1 cellular context compared by ENCODE assay signal in the genomic region with DNA sequence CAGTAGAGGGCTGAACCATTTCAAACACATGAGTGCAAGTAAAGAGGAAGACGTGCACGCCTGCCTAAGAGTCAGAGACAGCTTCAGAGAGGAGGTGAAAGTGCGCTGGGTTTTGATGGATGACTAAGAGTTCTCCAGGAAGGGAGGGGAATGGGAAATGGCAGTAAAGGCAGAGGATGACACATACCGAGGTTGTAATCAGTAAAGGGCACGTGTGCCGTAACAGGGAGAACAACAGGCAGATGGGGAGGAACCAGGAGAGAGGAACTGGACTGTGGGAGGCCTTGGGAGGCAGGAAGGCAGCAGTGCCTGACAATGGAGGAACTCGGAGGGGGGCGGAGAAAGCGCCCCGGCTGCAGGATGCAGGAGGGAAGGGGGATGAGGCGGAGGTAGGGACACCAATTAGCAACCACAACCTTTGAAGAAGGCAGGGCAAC.
A peak's percentile ranks its signal among the peaks of the same experiment; 100 is the strongest.
TF ChIP-seq lines count a peak whose summit lies in the region.

No MANE protein-coding gene starts in this region.

TF ChIP-seq in PFSK-1, 5 proteins besides CTCF, POLR2A, EP300 and RAD21 (continued from another document):
- TF ChIP-seq, protein P1, sequence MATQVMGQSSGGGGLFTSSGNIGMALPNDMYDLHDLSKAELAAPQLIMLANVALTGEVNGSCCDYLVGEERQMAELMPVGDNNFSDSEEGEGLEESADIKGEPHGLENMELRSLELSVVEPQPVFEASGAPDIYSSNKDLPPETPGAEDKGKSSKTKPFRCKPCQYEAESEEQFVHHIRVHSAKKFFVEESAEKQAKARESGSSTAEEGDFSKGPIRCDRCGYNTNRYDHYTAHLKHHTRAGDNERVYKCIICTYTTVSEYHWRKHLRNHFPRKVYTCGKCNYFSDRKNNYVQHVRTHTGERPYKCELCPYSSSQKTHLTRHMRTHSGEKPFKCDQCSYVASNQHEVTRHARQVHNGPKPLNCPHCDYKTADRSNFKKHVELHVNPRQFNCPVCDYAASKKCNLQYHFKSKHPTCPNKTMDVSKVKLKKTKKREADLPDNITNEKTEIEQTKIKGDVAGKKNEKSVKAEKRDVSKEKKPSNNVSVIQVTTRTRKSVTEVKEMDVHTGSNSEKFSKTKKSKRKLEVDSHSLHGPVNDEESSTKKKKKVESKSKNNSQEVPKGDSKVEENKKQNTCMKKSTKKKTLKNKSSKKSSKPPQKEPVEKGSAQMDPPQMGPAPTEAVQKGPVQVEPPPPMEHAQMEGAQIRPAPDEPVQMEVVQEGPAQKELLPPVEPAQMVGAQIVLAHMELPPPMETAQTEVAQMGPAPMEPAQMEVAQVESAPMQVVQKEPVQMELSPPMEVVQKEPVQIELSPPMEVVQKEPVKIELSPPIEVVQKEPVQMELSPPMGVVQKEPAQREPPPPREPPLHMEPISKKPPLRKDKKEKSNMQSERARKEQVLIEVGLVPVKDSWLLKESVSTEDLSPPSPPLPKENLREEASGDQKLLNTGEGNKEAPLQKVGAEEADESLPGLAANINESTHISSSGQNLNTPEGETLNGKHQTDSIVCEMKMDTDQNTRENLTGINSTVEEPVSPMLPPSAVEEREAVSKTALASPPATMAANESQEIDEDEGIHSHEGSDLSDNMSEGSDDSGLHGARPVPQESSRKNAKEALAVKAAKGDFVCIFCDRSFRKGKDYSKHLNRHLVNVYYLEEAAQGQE (IDR thresholded peaks at IDR 0.05; ENCODE audit: insufficient read depth in 1 of 2, low read depth in 2 of 2, low read length in 2 of 2), result no peak
- no peak for TF ChIP-seq TAF1 (IDR thresholded peaks at IDR 0.05; ENCODE audit: borderline replicate concordance, insufficient read depth, low read length)
- TF ChIP-seq SIN3A (IDR thresholded peaks at IDR 0.05; ENCODE audit: borderline replicate concordance, insufficient read depth, low read length), result peak; percentile 81; the same call in 1 of the 2 replicates
- TF ChIP-seq FOXP2 (optimal IDR thresholded peaks at IDR 0.05; ENCODE audit: borderline replicate concordance, extremely low read depth, extremely low read length, insufficient read depth), result peak; percentile 95
TF ChIP-seq in PFSK-1: peak in this region for 2.
